1 cellular context compared by ENCODE assay signal in the genomic region with DNA sequence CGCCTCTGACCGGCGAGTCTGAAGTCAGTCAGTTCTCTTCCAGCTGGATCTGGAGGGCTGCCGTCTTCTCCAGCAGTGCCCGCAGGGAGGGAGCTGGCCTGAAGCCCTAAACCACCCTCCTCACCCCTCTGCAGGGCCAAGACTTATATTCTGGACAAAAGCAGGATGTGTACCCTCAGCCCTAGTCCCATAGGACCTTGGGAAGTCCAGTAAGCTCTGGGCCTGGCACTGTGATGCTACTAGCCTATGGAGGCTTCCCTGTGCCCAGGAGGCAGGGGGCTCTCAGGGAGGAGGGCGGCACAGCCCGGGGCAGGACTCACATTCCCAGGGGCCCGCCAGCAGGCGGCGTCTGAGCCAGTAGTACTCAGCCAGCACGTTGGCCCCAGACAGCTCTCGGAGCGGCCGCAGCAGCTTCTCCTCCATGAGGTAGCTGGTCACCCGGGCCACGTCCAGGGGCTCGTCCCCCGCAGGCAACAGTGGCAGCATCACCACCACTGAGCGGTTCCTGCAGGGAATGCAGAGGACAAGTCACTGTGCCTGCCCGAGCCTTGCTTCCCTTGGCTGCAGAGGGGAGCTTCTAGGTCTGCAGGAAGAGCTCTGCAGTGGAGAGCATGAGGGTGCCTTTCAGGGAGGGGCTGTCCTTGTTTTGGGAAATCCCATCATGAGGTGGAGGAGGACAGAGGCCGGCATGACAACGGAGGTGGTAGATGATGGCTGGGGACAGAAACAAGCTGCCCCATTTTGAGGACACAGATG.
TF ChIP-seq lines count a peak whose summit lies in the region.

No MANE protein-coding gene starts in this region.

TF ChIP-seq in HepG2, 621 proteins besides CTCF, POLR2A, EP300 and RAD21 (continued from another document):
- TF ChIP-seq, protein P1, sequence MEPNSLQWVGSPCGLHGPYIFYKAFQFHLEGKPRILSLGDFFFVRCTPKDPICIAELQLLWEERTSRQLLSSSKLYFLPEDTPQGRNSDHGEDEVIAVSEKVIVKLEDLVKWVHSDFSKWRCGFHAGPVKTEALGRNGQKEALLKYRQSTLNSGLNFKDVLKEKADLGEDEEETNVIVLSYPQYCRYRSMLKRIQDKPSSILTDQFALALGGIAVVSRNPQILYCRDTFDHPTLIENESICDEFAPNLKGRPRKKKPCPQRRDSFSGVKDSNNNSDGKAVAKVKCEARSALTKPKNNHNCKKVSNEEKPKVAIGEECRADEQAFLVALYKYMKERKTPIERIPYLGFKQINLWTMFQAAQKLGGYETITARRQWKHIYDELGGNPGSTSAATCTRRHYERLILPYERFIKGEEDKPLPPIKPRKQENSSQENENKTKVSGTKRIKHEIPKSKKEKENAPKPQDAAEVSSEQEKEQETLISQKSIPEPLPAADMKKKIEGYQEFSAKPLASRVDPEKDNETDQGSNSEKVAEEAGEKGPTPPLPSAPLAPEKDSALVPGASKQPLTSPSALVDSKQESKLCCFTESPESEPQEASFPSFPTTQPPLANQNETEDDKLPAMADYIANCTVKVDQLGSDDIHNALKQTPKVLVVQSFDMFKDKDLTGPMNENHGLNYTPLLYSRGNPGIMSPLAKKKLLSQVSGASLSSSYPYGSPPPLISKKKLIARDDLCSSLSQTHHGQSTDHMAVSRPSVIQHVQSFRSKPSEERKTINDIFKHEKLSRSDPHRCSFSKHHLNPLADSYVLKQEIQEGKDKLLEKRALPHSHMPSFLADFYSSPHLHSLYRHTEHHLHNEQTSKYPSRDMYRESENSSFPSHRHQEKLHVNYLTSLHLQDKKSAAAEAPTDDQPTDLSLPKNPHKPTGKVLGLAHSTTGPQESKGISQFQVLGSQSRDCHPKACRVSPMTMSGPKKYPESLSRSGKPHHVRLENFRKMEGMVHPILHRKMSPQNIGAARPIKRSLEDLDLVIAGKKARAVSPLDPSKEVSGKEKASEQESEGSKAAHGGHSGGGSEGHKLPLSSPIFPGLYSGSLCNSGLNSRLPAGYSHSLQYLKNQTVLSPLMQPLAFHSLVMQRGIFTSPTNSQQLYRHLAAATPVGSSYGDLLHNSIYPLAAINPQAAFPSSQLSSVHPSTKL (CRISPR knock-in tag; IDR thresholded peaks at IDR 0.05), result peak; percentile 27; the same call in 1 of the 2 replicates
- TF ChIP-seq ZNF556 (CRISPR knock-in tag; IDR thresholded peaks at IDR 0.05; ENCODE audit: borderline replicate concordance), result peak; percentile 65; the same call in 1 of the 2 replicates
- TF ChIP-seq IRF2 (CRISPR knock-in tag; IDR thresholded peaks at IDR 0.05), result 0 out of 2 replicates have a peak, but pooled peaks have one; percentile 50
- TF ChIP-seq SNAPC2 (CRISPR knock-in tag; IDR thresholded peaks at IDR 0.05), result no peak
- TF ChIP-seq ZNF589 (CRISPR knock-in tag; conservative IDR thresholded peaks at IDR 0.05), result no peak
- TF ChIP-seq, protein P2, sequence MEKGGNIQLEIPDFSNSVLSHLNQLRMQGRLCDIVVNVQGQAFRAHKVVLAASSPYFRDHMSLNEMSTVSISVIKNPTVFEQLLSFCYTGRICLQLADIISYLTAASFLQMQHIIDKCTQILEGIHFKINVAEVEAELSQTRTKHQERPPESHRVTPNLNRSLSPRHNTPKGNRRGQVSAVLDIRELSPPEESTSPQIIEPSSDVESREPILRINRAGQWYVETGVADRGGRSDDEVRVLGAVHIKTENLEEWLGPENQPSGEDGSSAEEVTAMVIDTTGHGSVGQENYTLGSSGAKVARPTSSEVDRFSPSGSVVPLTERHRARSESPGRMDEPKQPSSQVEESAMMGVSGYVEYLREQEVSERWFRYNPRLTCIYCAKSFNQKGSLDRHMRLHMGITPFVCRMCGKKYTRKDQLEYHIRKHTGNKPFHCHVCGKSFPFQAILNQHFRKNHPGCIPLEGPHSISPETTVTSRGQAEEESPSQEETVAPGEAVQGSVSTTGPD (CRISPR knock-in tag; IDR thresholded peaks at IDR 0.05), result no peak
- TF ChIP-seq HOXA5 (CRISPR knock-in tag; IDR thresholded peaks at IDR 0.05), result no peak; the same call in 1 of the 2 replicates
- TF ChIP-seq ZNF451 (CRISPR knock-in tag; IDR thresholded peaks at IDR 0.05), result no peak
- TF ChIP-seq, protein P3, sequence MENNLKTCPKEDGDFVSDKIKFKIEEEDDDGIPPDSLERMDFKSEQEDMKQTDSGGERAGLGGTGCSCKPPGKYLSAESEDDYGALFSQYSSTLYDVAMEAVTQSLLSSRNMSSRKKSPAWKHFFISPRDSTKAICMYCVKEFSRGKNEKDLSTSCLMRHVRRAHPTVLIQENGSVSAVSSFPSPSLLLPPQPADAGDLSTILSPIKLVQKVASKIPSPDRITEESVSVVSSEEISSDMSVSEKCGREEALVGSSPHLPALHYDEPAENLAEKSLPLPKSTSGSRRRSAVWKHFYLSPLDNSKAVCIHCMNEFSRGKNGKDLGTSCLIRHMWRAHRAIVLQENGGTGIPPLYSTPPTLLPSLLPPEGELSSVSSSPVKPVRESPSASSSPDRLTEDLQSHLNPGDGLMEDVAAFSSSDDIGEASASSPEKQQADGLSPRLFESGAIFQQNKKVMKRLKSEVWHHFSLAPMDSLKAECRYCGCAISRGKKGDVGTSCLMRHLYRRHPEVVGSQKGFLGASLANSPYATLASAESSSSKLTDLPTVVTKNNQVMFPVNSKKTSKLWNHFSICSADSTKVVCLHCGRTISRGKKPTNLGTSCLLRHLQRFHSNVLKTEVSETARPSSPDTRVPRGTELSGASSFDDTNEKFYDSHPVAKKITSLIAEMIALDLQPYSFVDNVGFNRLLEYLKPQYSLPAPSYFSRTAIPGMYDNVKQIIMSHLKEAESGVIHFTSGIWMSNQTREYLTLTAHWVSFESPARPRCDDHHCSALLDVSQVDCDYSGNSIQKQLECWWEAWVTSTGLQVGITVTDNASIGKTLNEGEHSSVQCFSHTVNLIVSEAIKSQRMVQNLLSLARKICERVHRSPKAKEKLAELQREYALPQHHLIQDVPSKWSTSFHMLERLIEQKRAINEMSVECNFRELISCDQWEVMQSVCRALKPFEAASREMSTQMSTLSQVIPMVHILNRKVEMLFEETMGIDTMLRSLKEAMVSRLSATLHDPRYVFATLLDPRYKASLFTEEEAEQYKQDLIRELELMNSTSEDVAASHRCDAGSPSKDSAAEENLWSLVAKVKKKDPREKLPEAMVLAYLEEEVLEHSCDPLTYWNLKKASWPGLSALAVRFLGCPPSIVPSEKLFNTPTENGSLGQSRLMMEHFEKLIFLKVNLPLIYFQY (CRISPR knock-in tag; IDR thresholded peaks at IDR 0.05; ENCODE audit: borderline replicate concordance), result peak; percentile 34; the same call in 1 of the 2 replicates
- no peak for TF ChIP-seq ONECUT2 (CRISPR knock-in tag; IDR thresholded peaks at IDR 0.05)
- TF ChIP-seq, protein P4, sequence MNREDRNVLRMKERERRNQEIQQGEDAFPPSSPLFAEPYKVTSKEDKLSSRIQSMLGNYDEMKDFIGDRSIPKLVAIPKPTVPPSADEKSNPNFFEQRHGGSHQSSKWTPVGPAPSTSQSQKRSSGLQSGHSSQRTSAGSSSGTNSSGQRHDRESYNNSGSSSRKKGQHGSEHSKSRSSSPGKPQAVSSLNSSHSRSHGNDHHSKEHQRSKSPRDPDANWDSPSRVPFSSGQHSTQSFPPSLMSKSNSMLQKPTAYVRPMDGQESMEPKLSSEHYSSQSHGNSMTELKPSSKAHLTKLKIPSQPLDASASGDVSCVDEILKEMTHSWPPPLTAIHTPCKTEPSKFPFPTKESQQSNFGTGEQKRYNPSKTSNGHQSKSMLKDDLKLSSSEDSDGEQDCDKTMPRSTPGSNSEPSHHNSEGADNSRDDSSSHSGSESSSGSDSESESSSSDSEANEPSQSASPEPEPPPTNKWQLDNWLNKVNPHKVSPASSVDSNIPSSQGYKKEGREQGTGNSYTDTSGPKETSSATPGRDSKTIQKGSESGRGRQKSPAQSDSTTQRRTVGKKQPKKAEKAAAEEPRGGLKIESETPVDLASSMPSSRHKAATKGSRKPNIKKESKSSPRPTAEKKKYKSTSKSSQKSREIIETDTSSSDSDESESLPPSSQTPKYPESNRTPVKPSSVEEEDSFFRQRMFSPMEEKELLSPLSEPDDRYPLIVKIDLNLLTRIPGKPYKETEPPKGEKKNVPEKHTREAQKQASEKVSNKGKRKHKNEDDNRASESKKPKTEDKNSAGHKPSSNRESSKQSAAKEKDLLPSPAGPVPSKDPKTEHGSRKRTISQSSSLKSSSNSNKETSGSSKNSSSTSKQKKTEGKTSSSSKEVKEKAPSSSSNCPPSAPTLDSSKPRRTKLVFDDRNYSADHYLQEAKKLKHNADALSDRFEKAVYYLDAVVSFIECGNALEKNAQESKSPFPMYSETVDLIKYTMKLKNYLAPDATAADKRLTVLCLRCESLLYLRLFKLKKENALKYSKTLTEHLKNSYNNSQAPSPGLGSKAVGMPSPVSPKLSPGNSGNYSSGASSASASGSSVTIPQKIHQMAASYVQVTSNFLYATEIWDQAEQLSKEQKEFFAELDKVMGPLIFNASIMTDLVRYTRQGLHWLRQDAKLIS (CRISPR knock-in tag; IDR thresholded peaks at IDR 0.05), result no peak
- TF ChIP-seq GABPA (IDR thresholded peaks at IDR 0.05; ENCODE audit: low read depth, low read length), result no peak
- no peak for TF ChIP-seq GABPA (CRISPR knock-in tag; IDR thresholded peaks at IDR 0.05; ENCODE audit: low read depth)
- TF ChIP-seq ZNF709 (CRISPR knock-in tag; IDR thresholded peaks at IDR 0.05), result no peak
- TF ChIP-seq ZMAT3 (CRISPR knock-in tag; conservative IDR thresholded peaks at IDR 0.05), result no peak
- TF ChIP-seq, protein P5, sequence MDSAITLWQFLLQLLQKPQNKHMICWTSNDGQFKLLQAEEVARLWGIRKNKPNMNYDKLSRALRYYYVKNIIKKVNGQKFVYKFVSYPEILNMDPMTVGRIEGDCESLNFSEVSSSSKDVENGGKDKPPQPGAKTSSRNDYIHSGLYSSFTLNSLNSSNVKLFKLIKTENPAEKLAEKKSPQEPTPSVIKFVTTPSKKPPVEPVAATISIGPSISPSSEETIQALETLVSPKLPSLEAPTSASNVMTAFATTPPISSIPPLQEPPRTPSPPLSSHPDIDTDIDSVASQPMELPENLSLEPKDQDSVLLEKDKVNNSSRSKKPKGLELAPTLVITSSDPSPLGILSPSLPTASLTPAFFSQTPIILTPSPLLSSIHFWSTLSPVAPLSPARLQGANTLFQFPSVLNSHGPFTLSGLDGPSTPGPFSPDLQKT (CRISPR knock-in tag; IDR thresholded peaks at IDR 0.05; ENCODE audit: borderline replicate concordance), result no peak
- peak; percentile 53 for TF ChIP-seq AGO1 (IDR thresholded peaks at IDR 0.05; ENCODE audit: low read depth, low read length, poor library complexity, severe bottlenecking)
- TF ChIP-seq, protein P6, sequence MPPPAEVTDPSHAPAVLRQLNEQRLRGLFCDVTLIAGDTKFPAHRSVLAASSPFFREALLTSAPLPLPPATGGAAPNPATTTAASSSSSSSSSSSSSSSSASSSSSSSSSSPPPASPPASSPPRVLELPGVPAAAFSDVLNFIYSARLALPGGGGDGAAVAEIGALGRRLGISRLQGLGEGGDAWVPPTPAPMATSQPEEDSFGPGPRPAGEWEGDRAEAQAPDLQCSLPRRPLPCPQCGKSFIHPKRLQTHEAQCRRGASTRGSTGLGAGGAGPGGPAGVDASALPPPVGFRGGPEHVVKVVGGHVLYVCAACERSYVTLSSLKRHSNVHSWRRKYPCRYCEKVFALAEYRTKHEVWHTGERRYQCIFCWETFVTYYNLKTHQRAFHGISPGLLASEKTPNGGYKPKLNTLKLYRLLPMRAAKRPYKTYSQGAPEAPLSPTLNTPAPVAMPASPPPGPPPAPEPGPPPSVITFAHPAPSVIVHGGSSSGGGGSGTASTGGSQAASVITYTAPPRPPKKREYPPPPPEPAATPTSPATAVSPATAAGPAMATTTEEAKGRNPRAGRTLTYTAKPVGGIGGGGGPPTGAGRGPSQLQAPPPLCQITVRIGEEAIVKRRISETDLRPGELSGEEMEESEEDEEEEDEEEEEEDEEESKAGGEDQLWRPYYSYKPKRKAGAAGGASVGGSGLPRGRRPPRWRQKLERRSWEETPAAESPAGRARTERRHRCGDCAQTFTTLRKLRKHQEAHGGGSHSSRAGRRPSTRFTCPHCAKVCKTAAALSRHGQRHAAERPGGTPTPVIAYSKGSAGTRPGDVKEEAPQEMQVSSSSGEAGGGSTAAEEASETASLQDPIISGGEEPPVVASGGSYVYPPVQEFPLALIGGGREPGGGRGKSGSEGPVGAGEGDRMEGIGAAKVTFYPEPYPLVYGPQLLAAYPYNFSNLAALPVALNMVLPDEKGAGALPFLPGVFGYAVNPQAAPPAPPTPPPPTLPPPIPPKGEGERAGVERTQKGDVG (CRISPR knock-in tag; IDR thresholded peaks at IDR 0.05; ENCODE audit: borderline replicate concordance), result peak; percentile 81; the same call in 1 of the 2 replicates
- TF ChIP-seq, protein P7, sequence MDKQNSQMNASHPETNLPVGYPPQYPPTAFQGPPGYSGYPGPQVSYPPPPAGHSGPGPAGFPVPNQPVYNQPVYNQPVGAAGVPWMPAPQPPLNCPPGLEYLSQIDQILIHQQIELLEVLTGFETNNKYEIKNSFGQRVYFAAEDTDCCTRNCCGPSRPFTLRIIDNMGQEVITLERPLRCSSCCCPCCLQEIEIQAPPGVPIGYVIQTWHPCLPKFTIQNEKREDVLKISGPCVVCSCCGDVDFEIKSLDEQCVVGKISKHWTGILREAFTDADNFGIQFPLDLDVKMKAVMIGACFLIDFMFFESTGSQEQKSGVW (CRISPR knock-in tag; IDR thresholded peaks at IDR 0.05; ENCODE audit: borderline replicate concordance), result no peak
- TF ChIP-seq MTA1 (CRISPR knock-in tag; IDR thresholded peaks at IDR 0.05; ENCODE audit: borderline replicate concordance), result no peak; the same call in 1 of the 2 replicates
- TF ChIP-seq, protein P8, sequence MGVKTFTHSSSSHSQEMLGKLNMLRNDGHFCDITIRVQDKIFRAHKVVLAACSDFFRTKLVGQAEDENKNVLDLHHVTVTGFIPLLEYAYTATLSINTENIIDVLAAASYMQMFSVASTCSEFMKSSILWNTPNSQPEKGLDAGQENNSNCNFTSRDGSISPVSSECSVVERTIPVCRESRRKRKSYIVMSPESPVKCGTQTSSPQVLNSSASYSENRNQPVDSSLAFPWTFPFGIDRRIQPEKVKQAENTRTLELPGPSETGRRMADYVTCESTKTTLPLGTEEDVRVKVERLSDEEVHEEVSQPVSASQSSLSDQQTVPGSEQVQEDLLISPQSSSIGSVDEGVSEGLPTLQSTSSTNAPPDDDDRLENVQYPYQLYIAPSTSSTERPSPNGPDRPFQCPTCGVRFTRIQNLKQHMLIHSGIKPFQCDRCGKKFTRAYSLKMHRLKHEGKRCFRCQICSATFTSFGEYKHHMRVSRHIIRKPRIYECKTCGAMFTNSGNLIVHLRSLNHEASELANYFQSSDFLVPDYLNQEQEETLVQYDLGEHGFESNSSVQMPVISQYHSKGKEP (CRISPR knock-in tag; IDR thresholded peaks at IDR 0.05), result no peak
- TF ChIP-seq ZNF282 (IDR thresholded peaks at IDR 0.05; ENCODE audit: partially characterized antibody), result no peak
- TF ChIP-seq CHCHD3 (CRISPR knock-in tag; IDR thresholded peaks at IDR 0.05), result peak; percentile 67; the same call in 1 of the 2 replicates
- TF ChIP-seq ZC3H13 (CRISPR knock-in tag; IDR thresholded peaks at IDR 0.05), result no peak
- peak; percentile 74; the same call in 1 of the 2 replicates for TF ChIP-seq ZNF567 (CRISPR knock-in tag; IDR thresholded peaks at IDR 0.05; ENCODE audit: borderline replicate concordance)
- TF ChIP-seq IKZF4 (CRISPR knock-in tag; IDR thresholded peaks at IDR 0.05; ENCODE audit: borderline replicate concordance, low read depth, not compliant biosample characterization), result peak; percentile 67
- TF ChIP-seq, protein P9, sequence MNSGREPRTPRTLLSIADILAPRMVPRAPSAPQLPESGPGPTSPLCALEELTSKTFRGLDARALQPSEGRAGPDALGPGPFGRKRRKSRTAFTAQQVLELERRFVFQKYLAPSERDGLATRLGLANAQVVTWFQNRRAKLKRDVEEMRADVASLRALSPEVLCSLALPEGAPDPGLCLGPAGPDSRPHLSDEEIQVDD (CRISPR knock-in tag; IDR thresholded peaks at IDR 0.05; ENCODE audit: borderline replicate concordance), result peak; percentile 77; the same call in 1 of the 2 replicates
